Comparison of ENCODE assay signal across 12 cellular contexts in genomic region chr1:2429780-2430591, GRCh38. TPM values are rescaled to one million over a fixed set of nuclear protein-coding genes. Genes with fewer than 3 reads are reported as not detected.
A peak's percentile ranks its signal among the peaks of the same experiment; 100 is the strongest.
DNase-seq lines count a peak whose midpoint lies in the region; ATAC-seq and TF ChIP-seq lines count a peak whose summit lies in the region.
"Had no signal": no experiment of that assay in that cellular context is flagged by ENCODE, and none has a peak within 500 bp of the region (broad histone marks: within the 10 kb centered on the region; RNA-seq: fewer than 3 reads in every experiment).

No MANE protein-coding gene starts in this region.

- H3K56ac ChIP-seq in mesendoderm (ENCODE audit: low read length), result no peak overlapping the region

- H3K9me2 ChIP-seq in DOHH2 (replicated peaks; ENCODE audit: control insufficient read depth, low read length), result no peaks in the 10 kb centered on the region

- peaks cover 0 to 5% (median 0%) of the 10 kb centered on the region in 5 experiments for H3K9me3 Mint-ChIP-seq in brain
- H3K9me3 Mint-ChIP-seq: activated B cell treated with CpG ODN at 0.5 μM for 24 hours had no signal

- H3K4me2 ChIP-seq in DOHH2 (ENCODE audit: low read length) (no peak overlapping the region), mesendoderm (ENCODE audit: low read length) (no peak overlapping the region)

- no peaks in the 10 kb centered on the region for H3K27me3 ChIP-seq in DOHH2 (ENCODE audit: control insufficient read depth, low read length)
- no peaks in the 10 kb centered on the region for H3K27me3 ChIP-seq in mesendoderm (ENCODE audit: insufficient read depth, low read length, poor library complexity)

- no peak overlapping the region for H3K23ac ChIP-seq in mesendoderm (ENCODE audit: low read length)

- no peak overlapping the region for H3K9ac ChIP-seq in mesendoderm (ENCODE audit: low read length)

- no peaks in the 10 kb centered on the region for H3K79me1 ChIP-seq in mesendoderm (ENCODE audit: low read length)

- H4K8ac ChIP-seq in mesendoderm (ENCODE audit: low read depth, low read length), result no peak overlapping the region

- H3K79me2 ChIP-seq in DOHH2 (ENCODE audit: control insufficient read depth, low read length) (no peaks in the 10 kb centered on the region), mesendoderm (ENCODE audit: control insufficient read depth, insufficient read depth, low read length) (no peaks in the 10 kb centered on the region)

- ATAC-seq in HG02610 (IDR thresholded peaks at IDR 0.05; ENCODE audit: unreplicated experiment), result no peak

- H3F3A ChIP-seq in DOHH2 (ENCODE audit: control insufficient read depth, insufficient read depth), result no peaks in the 10 kb centered on the region

- no peaks in the 10 kb centered on the region for H3K36me3 ChIP-seq in DOHH2 (ENCODE audit: control insufficient read depth, low read length)
- no peaks in the 10 kb centered on the region for H3K36me3 ChIP-seq in mesendoderm (ENCODE audit: control insufficient read depth, insufficient read depth, low read length)
- H3K36me3 ChIP-seq: neutrophil had no signal

- H4K20me1 ChIP-seq in DOHH2 (ENCODE audit: control insufficient read depth, insufficient read depth, low read depth, low read length), result no peaks in the 10 kb centered on the region

- peaks cover 63% of the 10 kb centered on the region for H3K4me1 Mint-ChIP-seq in brain
- H3K4me1 Mint-ChIP-seq: activated B cell treated with CpG ODN at 0.5 μM for 24 hours had no signal

- H3K36me3 Mint-ChIP-seq in brain, result no peaks in the 10 kb centered on the region

- peak overlapping the region in 2 of 5 experiments; percentile 91 to 97 for H3K27ac Mint-ChIP-seq in brain
- H3K27ac Mint-ChIP-seq: activated B cell treated with CpG ODN at 0.5 μM for 24 hours had no signal

- H3K4me3 ChIP-seq in DOHH2 (ENCODE audit: low read length) (no peak overlapping the region), mesendoderm (ENCODE audit: low read length) (no peak overlapping the region)

- H4K5ac ChIP-seq in mesendoderm (ENCODE audit: low read length), result no peak overlapping the region

- H2BK120ac ChIP-seq in mesendoderm (ENCODE audit: low read depth, low read length), result no peak overlapping the region

- no CpG with 5 or more reads among the region's 20 CpGs for WGBS in mesendoderm (ENCODE audit: extremely low coverage, insufficient coverage, low lambda C conversion rate)

- TF ChIP-seq CTCF in DOHH2 (IDR thresholded peaks at IDR 0.05; ENCODE audit: low read depth, low read length, poor library complexity, severe bottlenecking), result peak; percentile 48
- TF ChIP-seq CTCF in brain (conservative IDR thresholded peaks at IDR 0.05), result peak; percentile 17 to 26

- no peaks in the 10 kb centered on the region for H3K27me3 Mint-ChIP-seq in brain

- no peak overlapping the region for H3K18ac ChIP-seq in mesendoderm (ENCODE audit: low read length)

- H3K4me1 ChIP-seq in DOHH2 (ENCODE audit: control insufficient read depth, low read length) (no peaks in the 10 kb centered on the region), mesendoderm (ENCODE audit: control insufficient read depth, low read depth, low read length) (no peaks in the 10 kb centered on the region)

- no peak overlapping the region for H3K4me3 Mint-ChIP-seq in brain
- H3K4me3 Mint-ChIP-seq: activated B cell treated with CpG ODN at 0.5 μM for 24 hours had no signal

- H3K27ac ChIP-seq in DOHH2 (ENCODE audit: low read depth, low read length), result no peak overlapping the region
- H3K27ac ChIP-seq in mesendoderm (ENCODE audit: low read depth, low read length), result no peak overlapping the region
- H3K27ac ChIP-seq: neutrophil had no signal

- H2BK15ac ChIP-seq in mesendoderm (replicated peaks; ENCODE audit: low read depth), result no peak overlapping the region

- DNase-seq in HT-29 (ENCODE audit: low spot score) (peak; percentile 42), mesendoderm (peak; percentile 42), NCI-H1436 treated with DMSO at 0.1 percent for 48 hours (lab: John Stamatoyannopoulos, UW) (no peak), kidney glomerular epithelial cell (lab: John Stamatoyannopoulos, UW) (no peak), NCI-H2227 treated with DMSO at 0.1 percent for 48 hours (lab: John Stamatoyannopoulos, UW) (no peak)
- DNase-seq: activated B cell treated with CpG ODN at 0.5 μM for 24 hours, amygdala, NCI-H69 had no signal

- H3K4ac ChIP-seq in mesendoderm (ENCODE audit: low read depth, low read length), result no peak overlapping the region

- peaks cover 21% of the 10 kb centered on the region; the same call in 1 of the 2 replicates for H3K9me3 ChIP-seq in DOHH2 (ENCODE audit: control insufficient read depth, insufficient read depth, low read length)
- H3K9me3 ChIP-seq: neutrophil had no signal

- H2BK5ac ChIP-seq in mesendoderm (ENCODE audit: low read length), result no peak overlapping the region

- no peak overlapping the region for H2AK5ac ChIP-seq in mesendoderm (ENCODE audit: low read length)

RNA-seq across cellular contexts. Expression of gene PEX10, which starts 17.6 kb away (rescaled TPM):
- 72.2 and 76.7 TPM in 2 replicates for total RNA-seq in HT-29 (2014; rRNA removed; shearing (Covaris generic))
- 39.1 TPM for polyA plus RNA-seq in brain (ENCODE audit: insufficient read depth, low read depth, low replicate concordance)
- polyA plus RNA-seq in mesendoderm (2013, experiment 1 of 2), result 17.5 TPM
- 18.3 TPM for polyA plus RNA-seq in mesendoderm (2013, experiment 2 of 2)

RNA-seq across cellular contexts. Expression of gene RER1, which starts 38.3 kb away (rescaled TPM):
- total RNA-seq in HT-29 (2014; rRNA removed; shearing (Covaris generic)), result 60.1 and 66.2 TPM in 2 replicates
- polyA plus RNA-seq in brain (ENCODE audit: insufficient read depth, low read depth, low replicate concordance), result 122 TPM
- polyA plus RNA-seq in mesendoderm (2013, experiment 1 of 2), result 78.4 TPM
- 82.3 TPM for polyA plus RNA-seq in mesendoderm (2013, experiment 2 of 2)

RNA-seq across cellular contexts. Expression of gene MORN1, which starts 38.6 kb away (rescaled TPM):
- 19.3 and 23.6 TPM in 2 replicates for total RNA-seq in HT-29 (2014; rRNA removed; shearing (Covaris generic))
- 15.4 TPM for polyA plus RNA-seq in brain (ENCODE audit: insufficient read depth, low read depth, low replicate concordance)
- polyA plus RNA-seq in mesendoderm (2013, experiment 1 of 2), result 2.1 TPM
- polyA plus RNA-seq in mesendoderm (2013, experiment 2 of 2), result 1.6 TPM

RNA-seq across cellular contexts. Expression of gene PLCH2, which starts 46.1 kb away (rescaled TPM):
- total RNA-seq in HT-29 (2014; rRNA removed; shearing (Covaris generic)), result 3.1 and 5.3 TPM in 2 replicates
- polyA plus RNA-seq in brain (ENCODE audit: insufficient read depth, low read depth, low replicate concordance), result 5.5 TPM
- polyA plus RNA-seq in mesendoderm (2013, experiment 1 of 2), result 0.01 TPM
- polyA plus RNA-seq in mesendoderm (2013, experiment 2 of 2), result 0.01 TPM

Comparison
In these comparisons a context has a peak if more than half of its experiments do, and no peak if none do; other contexts are left out.
1. DNase-seq: peak in HT-29 (single experiment) and mesendoderm (single experiment); none in NCI-H1436 treated with DMSO at 0.1 percent for 48 hours (single experiment), kidney glomerular epithelial cell (single experiment) and NCI-H2227 treated with DMSO at 0.1 percent for 48 hours (single experiment).